ENCODE assay signal across 10 cellular contexts in the genomic region with DNA sequence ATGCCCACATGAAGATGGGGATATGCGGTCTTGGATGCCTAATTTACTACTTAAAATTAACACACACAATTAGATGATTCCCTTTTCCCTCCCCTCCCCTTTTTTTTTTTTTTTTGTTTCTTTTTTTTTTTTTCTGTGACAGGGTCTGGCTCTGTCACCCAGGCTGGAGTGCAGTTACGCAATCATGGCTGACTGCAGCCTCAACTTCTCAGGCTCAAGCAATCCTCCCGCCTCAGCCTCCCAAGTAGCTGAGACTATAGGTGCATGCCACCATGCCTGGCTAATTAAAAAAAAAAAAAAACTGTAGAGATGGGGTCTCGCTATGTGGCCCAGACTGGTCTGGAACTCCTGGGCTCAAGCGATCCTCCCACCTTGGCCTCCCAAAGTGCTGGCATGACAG. TPM values are rescaled to one million over a fixed set of nuclear protein-coding genes. Genes with fewer than 3 reads are reported as not detected.
DNase-seq lines count a peak whose midpoint lies in the region; ATAC-seq, FAIRE-seq and TF ChIP-seq lines count a peak whose summit lies in the region.
"Not testable (repeated sequence)": the region's sequence is repeated elsewhere in the genome, so short reads cannot be mapped to it uniquely, and the experiment has no call there.
"Had no signal": no experiment of that assay in that cellular context is flagged by ENCODE, and none has a peak within 500 bp of the region (broad histone marks: within the 10 kb centered on the region; RNA-seq: fewer than 3 reads in every experiment).

No MANE protein-coding gene starts in this region.

- H3K4me1 ChIP-seq in A549; IMR-90 (ENCODE audit: control insufficient read depth, insufficient read depth, low read length); H1 (replicated peaks in 1 of 4; ENCODE audit: control insufficient read depth in 3 of 4, insufficient read depth in 4 of 4, low read length in 3 of 4); upper lobe of right lung: not testable (repeated sequence)
- H3K4me1 ChIP-seq in left ventricle myocardium inferior = peaks cover 12% of the 10 kb centered on the region

- ATAC-seq in A549; IMR-90 (ENCODE audit: low read depth); upper lobe of right lung: not testable (repeated sequence)

- H2BK20ac ChIP-seq in IMR-90 (ENCODE audit: low read depth, low read length); H1 (ENCODE audit: low read length): not testable (repeated sequence)

- H2AFZ ChIP-seq in IMR-90 (replicated peaks; ENCODE audit: low read length, poor library complexity); H1 (ENCODE audit: low read length): not testable (repeated sequence)

- not testable (repeated sequence) for H3K27me3 ChIP-seq in IMR-90 (ENCODE audit: control insufficient read depth, insufficient read depth, low read length); H1 (replicated peaks in 1 of 4; ENCODE audit: control insufficient read depth in 3 of 4, extremely low read depth in 1 of 4, insufficient read depth in 3 of 4, low read length in 3 of 4); upper lobe of right lung
- H3K27me3 ChIP-seq in left ventricle myocardium inferior (ENCODE audit: low read depth) = peaks cover 17% of the 10 kb centered on the region

- not testable (repeated sequence) for H4K20me1 ChIP-seq in IMR-90 (ENCODE audit: insufficient read depth, low read length); H1 (replicated peaks in 1 of 2; ENCODE audit: control insufficient read depth in 1 of 2, insufficient read depth in 2 of 2, low read length in 2 of 2)

- dilution Hi-C loops in IMR-90 (cut with HindIII; ENCODE audit: low sequenced_read_pairs, unreplicated experiment) = not testable (repeated sequence)

- H3K9me1 ChIP-seq in IMR-90 (ENCODE audit: insufficient read depth, low read length) = not testable (repeated sequence)

- not testable (repeated sequence) for H3K79me1 ChIP-seq in IMR-90 (ENCODE audit: low read depth in 1 of 2, low read length in 2 of 2); H1 (ENCODE audit: low read depth, low read length)

- H3K23ac ChIP-seq in IMR-90 (ENCODE audit: low read depth, low read length); H1 (ENCODE audit: insufficient read length): not testable (repeated sequence)

- not testable (repeated sequence) for H3K9ac ChIP-seq in IMR-90 (ENCODE audit: low read depth, low read length); H1 (replicated peaks in 1 of 4; ENCODE audit: extremely low read depth in 1 of 4, low read depth in 3 of 4, low read length in 3 of 4)

- H3K4me1 Mint-ChIP-seq in osteocyte (ENCODE audit: unreplicated experiment) = not testable (repeated sequence)

- not testable (repeated sequence) for H3K14ac ChIP-seq in IMR-90 (replicated peaks; ENCODE audit: low read depth, low read length); H1 (ENCODE audit: insufficient read length)

- 74% methylated on average over 5 of the region's 5 CpGs for WGBS in A549 (ENCODE audit: missing lambda C conversion rate)
- no CpG with 5 or more reads among the region's 5 CpGs for WGBS in IMR-90 (ENCODE audit: extremely low coverage in 2 of 2, insufficient read length in 1 of 2), 2 experiments
- WGBS in H1 (ENCODE audit: extremely low coverage in 1 of 2, insufficient coverage in 1 of 2, insufficient read length in 1 of 2, insufficient replicate concordance in 2 of 2, low coverage in 1 of 2, low lambda C conversion rate in 2 of 2, missing lambda C conversion rate in 1 of 2), 2 experiments = 91% methylated on average over 3 of the region's 5 CpGs; no CpG with 5 or more reads in 1 of the 2 experiments

- H3K79me2 ChIP-seq in H1 (ENCODE audit: control insufficient read depth in 1 of 2, insufficient read depth in 2 of 2, low read length in 2 of 2) = not testable (repeated sequence)

- H3K18ac ChIP-seq in IMR-90 (ENCODE audit: low read depth, low read length); H1 (ENCODE audit: extremely low read depth, low read length): not testable (repeated sequence)

- intact Hi-C loops in IMR-90 (cut with micrococcal nuclease); left ventricle myocardium inferior (cut with micrococcal nuclease); upper lobe of right lung (cut with DNase I): not testable (repeated sequence)

- H3K9me3 ChIP-seq in A549 (peaks cover 33% of the 10 kb centered on the region), H1 (ENCODE audit: insufficient read depth in 2 of 2, low read depth in 1 of 2, low read length in 1 of 2) (peaks cover 14% of the 10 kb centered on the region in 2 experiments; a peak in 3 of 4 replicates)
- H3K9me3 ChIP-seq in IMR-90 (ENCODE audit: control insufficient read depth, insufficient read depth, low read length); left ventricle myocardium inferior (replicated peaks); upper lobe of right lung: not testable (repeated sequence)

- not testable (repeated sequence) for H3K27me3 Mint-ChIP-seq in osteocyte (ENCODE audit: unreplicated experiment)

- POLR2A ChIA-PET in A549 (lab: Yijun Ruan, JAX); IMR-90 (lab: Charles Lee; ENCODE audit: unreplicated experiment): not testable (repeated sequence)
- POLR2A ChIA-PET in H1 (lab: Charles Lee; ENCODE audit: partially characterized antibody) = interaction anchor here (0.6 kb wide), 1 partner anchor 126 kb away, joined by 4 read pairs; no protein-coding TSS in a partner anchor

- not testable (repeated sequence) for H3K23me2 ChIP-seq in H1 (ENCODE audit: low read depth, low read length)

- H3K27ac Mint-ChIP-seq in osteocyte (ENCODE audit: unreplicated experiment) = not testable (repeated sequence)

- not testable (repeated sequence) for TF ChIP-seq CTCF in A549 (IDR thresholded peaks at IDR 0.05); IMR-90 (conservative IDR thresholded peaks at IDR 0.05; ENCODE audit: low read depth, low read length); VCaP (conservative IDR thresholded peaks at IDR 0.05); H1 (IDR thresholded peaks at IDR 0.05; ENCODE audit: control extremely low read depth in 1 of 3, insufficient read depth in 1 of 3, low read depth in 1 of 3, low read length in 3 of 3); left ventricle myocardium inferior (IDR thresholded peaks at IDR 0.05; ENCODE audit: borderline replicate concordance); osteocyte (IDR thresholded peaks at IDR 0.05); upper lobe of right lung (IDR thresholded peaks at IDR 0.05)

- not testable (repeated sequence) for H2BK15ac ChIP-seq in IMR-90 (ENCODE audit: low read depth, low read length); H1 (ENCODE audit: low read length)

- CTCF ChIA-PET in A549 (lab: Yijun Ruan, JAX) (interaction anchor here (1.7 to 6.0 kb wide), 2 partner anchors 26 to 31 kb away, joined by 3 to 29 read pairs; no protein-coding TSS in a partner anchor), H1 (lab: Charles Lee; ENCODE audit: partially characterized antibody) (interaction anchor here (0.7 kb wide), 1 partner anchor 72 kb away, joined by 5 read pairs; no protein-coding TSS in a partner anchor)
- CTCF ChIA-PET in IMR-90 (lab: Yijun Ruan, JAX) = not testable (repeated sequence)

- H2BK12ac ChIP-seq in H1 (ENCODE audit: low read depth, low read length) = not testable (repeated sequence)

- not testable (repeated sequence) for H3K36me3 Mint-ChIP-seq in osteocyte (ENCODE audit: unreplicated experiment)

- not testable (repeated sequence) for H2AK5ac ChIP-seq in IMR-90 (ENCODE audit: low read depth, low read length); H1 (ENCODE audit: low read depth, low read length)

- H2AK9ac ChIP-seq in IMR-90 (replicated peaks; ENCODE audit: low read depth, low read length, poor library complexity) = not testable (repeated sequence)

- H3K56ac ChIP-seq in IMR-90 (ENCODE audit: extremely low read depth, insufficient read depth, low read length); H1 (replicated peaks; ENCODE audit: insufficient read length, low read depth, low read length): not testable (repeated sequence)

- not testable (repeated sequence) for H2BK120ac ChIP-seq in IMR-90 (ENCODE audit: low read depth, low read length); H1 (replicated peaks; ENCODE audit: low read depth, low read length)

- H3K4ac ChIP-seq in IMR-90 (ENCODE audit: low read depth, low read length); H1 (replicated peaks; ENCODE audit: insufficient read length, low read depth, low read length): not testable (repeated sequence)

- not testable (repeated sequence) for TF ChIP-seq POLR2A in A549 (IDR thresholded peaks at IDR 0.05; ENCODE audit: low read length); IMR-90 (IDR thresholded peaks at IDR 0.05; ENCODE audit: low read depth, low read length); H1 (IDR thresholded peaks at IDR 0.05; ENCODE audit: control extremely low read depth in 1 of 2, low read depth in 2 of 2, low read length in 2 of 2)

- H4K91ac ChIP-seq in IMR-90 (ENCODE audit: insufficient read depth, low read depth, low read length); H1 (replicated peaks; ENCODE audit: insufficient read length, low read length): not testable (repeated sequence)

- not testable (repeated sequence) for H3K4me2 ChIP-seq in A549; IMR-90 (ENCODE audit: low read depth, low read length); H1 (ENCODE audit: insufficient read depth in 1 of 2, low read depth in 2 of 2, low read length in 2 of 2)

- in situ Hi-C loops in IMR-90 (cut with MboI; ENCODE audit: low sequenced_read_pairs) = not testable (repeated sequence)

- not testable (repeated sequence) for H3K4me3 Mint-ChIP-seq in osteocyte (ENCODE audit: unreplicated experiment)

- TF ChIP-seq RAD21 in A549 (conservative IDR thresholded peaks at IDR 0.05 in 1 of 2, IDR thresholded peaks at IDR 0.05 in 1 of 2); IMR-90 (IDR thresholded peaks at IDR 0.05; ENCODE audit: low read length); H1 (IDR thresholded peaks at IDR 0.05 in 1 of 2, conservative IDR thresholded peaks at IDR 0.05 in 1 of 2; ENCODE audit: low read depth in 2 of 2, low read length in 2 of 2): not testable (repeated sequence)

- not testable (repeated sequence) for H3K27ac ChIP-seq in A549; IMR-90 (ENCODE audit: insufficient read depth, low read length); H1 (ENCODE audit: low read depth, low read length); upper lobe of right lung
- H3K27ac ChIP-seq in VCaP = peak overlapping the region; percentile 63
- peak overlapping the region; percentile 33 for H3K27ac ChIP-seq in left ventricle myocardium inferior (replicated peaks)

- H3K9me3 Mint-ChIP-seq in osteocyte (ENCODE audit: unreplicated experiment) = not testable (repeated sequence)

- TF ChIP-seq EP300 in A549 (IDR thresholded peaks at IDR 0.05); H1 (IDR thresholded peaks at IDR 0.05; ENCODE audit: borderline replicate concordance in 1 of 2, low read depth in 2 of 2, low read length in 2 of 2): not testable (repeated sequence)

- not testable (repeated sequence) for H4K8ac ChIP-seq in IMR-90 (ENCODE audit: low read depth in 2 of 2, low read length in 2 of 2); H1 (ENCODE audit: extremely low read depth, insufficient read depth, low read length)

- not testable (repeated sequence) for H3K4me3 ChIP-seq in A549; IMR-90 (ENCODE audit: insufficient read depth, low read depth, low read length); H1 (ENCODE audit: extremely low read depth in 1 of 4, insufficient read depth in 2 of 4, low read depth in 3 of 4, low read length in 4 of 4); left ventricle myocardium inferior; upper lobe of right lung

- not testable (repeated sequence) for BruUV-seq in IMR-90 (replicated peaks; lab: Mats Ljungman, UMichigan)

- H4K5ac ChIP-seq in IMR-90 (ENCODE audit: low read depth, low read length); H1 (ENCODE audit: insufficient read length, low read depth, low read length): not testable (repeated sequence)

- H2BK5ac ChIP-seq in IMR-90 (ENCODE audit: low read depth, low read length, poor library complexity, severe bottlenecking); H1 (ENCODE audit: low read depth, low read length): not testable (repeated sequence)

- not testable (repeated sequence) for DNase-seq in A549 (ENCODE audit: low read depth in 1 of 2, low spot score in 1 of 2); IMR-90; H1 (ENCODE audit: low read depth in 1 of 2, low spot score in 2 of 2); left ventricle myocardium inferior
- DNase-seq in osteocyte (ENCODE audit: extremely low spot score, unreplicated experiment) = peak; percentile 19
- peak; percentile 16 for DNase-seq in upper lobe of right lung

- H3K36me3 ChIP-seq in IMR-90 (ENCODE audit: control insufficient read depth, insufficient read depth, low read length); H1 (ENCODE audit: control insufficient read depth in 2 of 4, insufficient read depth in 4 of 4, low read length in 3 of 4); left ventricle myocardium inferior; upper lobe of right lung: not testable (repeated sequence)

- FAIRE-seq in A549 (lab: Jason Lieb, UNC); H1 (lab: Jason Lieb, UNC): not testable (repeated sequence)

RNA-seq across cellular contexts. Expression of a gene that starts 8.7 kb away (rescaled TPM):
- not detected in 2 replicates for polyA plus RNA-seq in A549 (2011; rRNA removed)
- not detected in 2 replicates for polyA plus RNA-seq in A549 (2012; cell fraction: cytosol; rRNA removed)
- not detected in 2 replicates for polyA plus RNA-seq in A549 (2012; cell fraction: nucleus; rRNA removed)
- polyA plus RNA-seq in A549 (2017; fragmentation: RNase III; extraction: RNeasy Plus Mini Kit Qiagen cat#74134 plus additional on column Dnase treatment) = not detected in 3 replicates
- not detected in 2 replicates for polyA minus RNA-seq in A549 (2011; rRNA and poly(A)+ RNA removed)
- not detected in 2 replicates for total RNA-seq in IMR-90 (2012; rRNA removed)
- polyA plus RNA-seq in IMR-90 (2012; rRNA removed) = not detected in 2 replicates
- polyA plus RNA-seq in IMR-90 (2012; cell fraction: cytosol; rRNA removed) = not detected in 2 replicates
- not detected in 2 replicates for polyA plus RNA-seq in IMR-90 (2012; cell fraction: nucleus; rRNA removed; ENCODE audit: low replicate concordance)
- not detected in 2 replicates for total RNA-seq in H1 (2021; fragmentation: NEBNext Ultra II Directional; extraction: Animal tissue kit (Norgen Biotek cat#: 25700))
- polyA plus RNA-seq in H1 (2011; rRNA removed) = not detected in 2 replicates
- polyA plus RNA-seq in H1 (2011; cell fraction: cytosol; rRNA removed) = not detected
- polyA plus RNA-seq in H1 (2011; cell fraction: nucleus; rRNA removed) = not detected
- not detected in 4 replicates for polyA plus RNA-seq in H1 (2012, experiment 1 of 2)
- not detected for polyA plus RNA-seq in H1 (2012, experiment 2 of 2)
- not detected for polyA plus RNA-seq in H1 (2013, experiment 1 of 2)
- not detected for polyA plus RNA-seq in H1 (2013, experiment 2 of 2)
- not detected in 2 replicates for polyA minus RNA-seq in H1 (2011; rRNA and poly(A)+ RNA removed)
- polyA minus RNA-seq in H1 (2011; cell fraction: cytosol; rRNA and poly(A)+ RNA removed) = not detected
- not detected for polyA minus RNA-seq in H1 (2011; cell fraction: nucleus; rRNA and poly(A)+ RNA removed)
- total RNA-seq in left ventricle myocardium inferior = not detected
- not detected in 2 replicates for total RNA-seq in osteocyte
- not detected for total RNA-seq in upper lobe of right lung
- total RNA-seq: H7 had no signal

RNA-seq across cellular contexts. Expression of a gene that starts 21.3 kb away (rescaled TPM):
- polyA plus RNA-seq in A549 (2011; rRNA removed) = not detected in 2 replicates
- 0.03 TPM in 1 of 2 replicates, not detected in the other for polyA plus RNA-seq in A549 (2012; cell fraction: cytosol; rRNA removed)
- polyA plus RNA-seq in A549 (2012; cell fraction: nucleus; rRNA removed) = not detected in 2 replicates
- not detected in 3 replicates for polyA plus RNA-seq in A549 (2017; fragmentation: RNase III; extraction: RNeasy Plus Mini Kit Qiagen cat#74134 plus additional on column Dnase treatment)
- polyA minus RNA-seq in A549 (2011; rRNA and poly(A)+ RNA removed) = not detected in 2 replicates
- not detected in 2 replicates for total RNA-seq in IMR-90 (2012; rRNA removed)
- polyA plus RNA-seq in IMR-90 (2012; rRNA removed) = not detected in 2 replicates
- not detected in 2 replicates for polyA plus RNA-seq in IMR-90 (2012; cell fraction: cytosol; rRNA removed)
- polyA plus RNA-seq in IMR-90 (2012; cell fraction: nucleus; rRNA removed; ENCODE audit: low replicate concordance) = not detected in 2 replicates
- not detected in 2 replicates for total RNA-seq in H1 (2021; fragmentation: NEBNext Ultra II Directional; extraction: Animal tissue kit (Norgen Biotek cat#: 25700))
- polyA plus RNA-seq in H1 (2011; rRNA removed) = 0.24 TPM in 1 of 2 replicates, not detected in the other
- polyA plus RNA-seq in H1 (2011; cell fraction: cytosol; rRNA removed) = 0.13 TPM
- 0.10 TPM for polyA plus RNA-seq in H1 (2011; cell fraction: nucleus; rRNA removed)
- polyA plus RNA-seq in H1 (2012, experiment 1 of 2) = not detected in 4 replicates
- polyA plus RNA-seq in H1 (2012, experiment 2 of 2) = not detected
- not detected for polyA plus RNA-seq in H1 (2013, experiment 1 of 2)
- not detected for polyA plus RNA-seq in H1 (2013, experiment 2 of 2)
- not detected in 2 replicates for polyA minus RNA-seq in H1 (2011; rRNA and poly(A)+ RNA removed)
- not detected for polyA minus RNA-seq in H1 (2011; cell fraction: cytosol; rRNA and poly(A)+ RNA removed)
- polyA minus RNA-seq in H1 (2011; cell fraction: nucleus; rRNA and poly(A)+ RNA removed) = not detected
- total RNA-seq in left ventricle myocardium inferior = not detected
- not detected in 2 replicates for total RNA-seq in osteocyte
- not detected for total RNA-seq in upper lobe of right lung
- total RNA-seq: CD4-positive, alpha-beta T cell; H7 had no signal

RNA-seq across cellular contexts. Expression of a gene that starts 31.8 kb away (rescaled TPM):
- polyA plus RNA-seq in A549 (2011; rRNA removed) (not detected in 2 replicates), A549 (2017; fragmentation: RNase III; extraction: RNeasy Plus Mini Kit Qiagen cat#74134 plus additional on column Dnase treatment) (not detected in 3 replicates), IMR-90 (2012; rRNA removed) (not detected in 2 replicates), H1 (2011; rRNA removed) (not detected in 2 replicates)
- polyA plus RNA-seq in A549 (2012; cell fraction: cytosol; rRNA removed) = not detected in 2 replicates
- not detected in 2 replicates for polyA plus RNA-seq in A549 (2012; cell fraction: nucleus; rRNA removed)
- not detected in 2 replicates for polyA minus RNA-seq in A549 (2011; rRNA and poly(A)+ RNA removed)
- total RNA-seq in IMR-90 (2012; rRNA removed) (not detected in 2 replicates), left ventricle myocardium inferior (not detected), osteocyte (not detected in 2 replicates), upper lobe of right lung (not detected)
- polyA plus RNA-seq in IMR-90 (2012; cell fraction: cytosol; rRNA removed) = not detected in 2 replicates
- not detected in 2 replicates for polyA plus RNA-seq in IMR-90 (2012; cell fraction: nucleus; rRNA removed; ENCODE audit: low replicate concordance)
- total RNA-seq in H1 (2021; fragmentation: NEBNext Ultra II Directional; extraction: Animal tissue kit (Norgen Biotek cat#: 25700)) = not detected in 2 replicates
- not detected for polyA plus RNA-seq in H1 (2011; cell fraction: cytosol; rRNA removed)
- polyA plus RNA-seq in H1 (2011; cell fraction: nucleus; rRNA removed) = not detected
- not detected in 4 replicates for polyA plus RNA-seq in H1 (2012, experiment 1 of 2)
- not detected for polyA plus RNA-seq in H1 (2012, experiment 2 of 2)
- not detected for polyA plus RNA-seq in H1 (2013, experiment 1 of 2)
- polyA plus RNA-seq in H1 (2013, experiment 2 of 2) = not detected
- not detected in 2 replicates for polyA minus RNA-seq in H1 (2011; rRNA and poly(A)+ RNA removed)
- not detected for polyA minus RNA-seq in H1 (2011; cell fraction: cytosol; rRNA and poly(A)+ RNA removed)
- polyA minus RNA-seq in H1 (2011; cell fraction: nucleus; rRNA and poly(A)+ RNA removed) = not detected
- total RNA-seq: CD4-positive, alpha-beta T cell; H7 had no signal
- polyA plus RNA-seq: CD14-positive monocyte had no signal

RNA-seq across cellular contexts. Expression of a gene that starts 50.6 kb away (rescaled TPM):
- 0.14 and 0.29 TPM in 2 replicates for polyA plus RNA-seq in A549 (2011; rRNA removed)
- 0.03 and 0.20 TPM in 2 replicates for polyA plus RNA-seq in A549 (2012; cell fraction: cytosol; rRNA removed)
- 0.18 TPM in 1 of 2 replicates, not detected in the other for polyA plus RNA-seq in A549 (2012; cell fraction: nucleus; rRNA removed)
- 0.05 TPM in 1 of 3 replicates, not detected in the others for polyA plus RNA-seq in A549 (2017; fragmentation: RNase III; extraction: RNeasy Plus Mini Kit Qiagen cat#74134 plus additional on column Dnase treatment)
- not detected in 2 replicates for polyA minus RNA-seq in A549 (2011; rRNA and poly(A)+ RNA removed)
- 0.18 TPM in 1 of 2 replicates, not detected in the other for total RNA-seq in IMR-90 (2012; rRNA removed)
- 0.22 TPM in 2 replicates for polyA plus RNA-seq in IMR-90 (2012; rRNA removed)
- 0.03 TPM in 1 of 2 replicates, not detected in the other for polyA plus RNA-seq in IMR-90 (2012; cell fraction: cytosol; rRNA removed)
- 0.06 and 0.23 TPM in 2 replicates for polyA plus RNA-seq in IMR-90 (2012; cell fraction: nucleus; rRNA removed; ENCODE audit: low replicate concordance)
- 0.54 and 0.60 TPM in 2 replicates for total RNA-seq in H1 (2021; fragmentation: NEBNext Ultra II Directional; extraction: Animal tissue kit (Norgen Biotek cat#: 25700))
- polyA plus RNA-seq in H1 (2011; rRNA removed) = 0.06 and 0.42 TPM in 2 replicates
- 0.30 TPM for polyA plus RNA-seq in H1 (2011; cell fraction: cytosol; rRNA removed)
- polyA plus RNA-seq in H1 (2011; cell fraction: nucleus; rRNA removed) = 0.51 TPM
- 0.13 to 0.33 TPM (median 0.18 TPM) in 3 of 4 replicates, not detected in the other for polyA plus RNA-seq in H1 (2012, experiment 1 of 2)
- not detected for polyA plus RNA-seq in H1 (2012, experiment 2 of 2)
- polyA plus RNA-seq in H1 (2013, experiment 1 of 2) = 0.53 TPM
- 0.24 TPM for polyA plus RNA-seq in H1 (2013, experiment 2 of 2)
- polyA minus RNA-seq in H1 (2011; rRNA and poly(A)+ RNA removed) = 0.39 TPM in 1 of 2 replicates, not detected in the other
- not detected for polyA minus RNA-seq in H1 (2011; cell fraction: cytosol; rRNA and poly(A)+ RNA removed)
- polyA minus RNA-seq in H1 (2011; cell fraction: nucleus; rRNA and poly(A)+ RNA removed) = not detected
- total RNA-seq in left ventricle myocardium inferior = not detected
- not detected in 2 replicates for total RNA-seq in osteocyte
- total RNA-seq in upper lobe of right lung = 15.8 TPM
- total RNA-seq: H7 had no signal
